Comparison of ENCODE assay signal across 33 cellular contexts in the genomic region with DNA sequence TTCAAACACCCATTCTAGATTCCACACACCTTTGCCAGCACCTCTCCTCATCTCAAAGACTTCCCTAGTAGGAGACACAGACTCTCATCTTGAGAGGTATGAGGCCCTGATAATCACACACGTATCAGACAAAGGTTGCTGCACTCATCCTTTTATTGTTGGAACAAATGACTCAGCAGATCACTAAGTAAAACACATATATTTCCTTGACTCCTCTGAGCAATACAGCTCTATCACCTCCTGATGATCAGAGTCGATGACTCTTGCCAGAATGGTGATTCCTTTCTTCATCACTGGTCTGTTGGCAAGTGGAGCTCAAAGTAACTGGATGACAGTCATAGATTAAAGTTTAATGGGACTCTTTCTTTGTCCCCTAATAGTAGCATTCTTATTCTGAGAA.
DNase-seq lines count a peak whose midpoint lies in the region; ATAC-seq and TF ChIP-seq lines count a peak whose summit lies in the region.
"Had no signal": no experiment of that assay in that cellular context is flagged by ENCODE, and none has a peak within 500 bp of the region (broad histone marks: within the 10 kb centered on the region; RNA-seq: fewer than 3 reads in every experiment).

No MANE protein-coding gene starts in this region.

- no peak overlapping the region for H3K27ac ChIP-seq in breast epithelium
- H3K27ac ChIP-seq in effector memory CD4-positive, alpha-beta T cell (ENCODE audit: insufficient read depth, low read length, poor library complexity, severe bottlenecking) = no peak overlapping the region
- H3K27ac ChIP-seq: ovary, stomach, tibial artery, VCaP had no signal

- intact Hi-C loops in MCF 10A (cut with micrococcal nuclease) (no loop called here), breast epithelium (cut with DNase I; ENCODE audit: low total_unique reads) (no loop called here)

- H3K27me3 Mint-ChIP-seq in MCF 10A (ENCODE audit: insufficient read depth, unreplicated experiment) = no peaks in the 10 kb centered on the region
- H3K27me3 Mint-ChIP-seq: activated CD4-positive, alpha-beta T cell treated with anti-CD3 and anti-CD28 coated beads, Interleukin-2, amount 10 ng/mL, durations not matched to agents 7 days and 5 days; CD4-positive, alpha-beta T cell; dendritic cell treated with granulocyte-macrophage colony-stimulating factor and Interleukin-4, amounts not matched to agents 40 ng/mL and 50 ng/mL, for 4 days; IgD-negative memory B cell had no signal

- H3K4me3 ChIP-seq in breast epithelium = no peak overlapping the region
- no peak overlapping the region for H3K4me3 ChIP-seq in effector memory CD4-positive, alpha-beta T cell (ENCODE audit: insufficient read depth, low read depth, low read length, poor library complexity, severe bottlenecking)
- H3K4me3 ChIP-seq: lung, ovary, stomach, tibial artery had no signal

- TF ChIP-seq CTCF in MCF 10A (IDR thresholded peaks at IDR 0.05; ENCODE audit: unreplicated experiment) (no peak), breast epithelium (IDR thresholded peaks at IDR 0.05) (no peak)

- ATAC-seq in GM21367 (IDR thresholded peaks at IDR 0.05; ENCODE audit: unreplicated experiment) = no peak
- ATAC-seq: SK-N-SH treated with all-trans-retinoic acid at 6 μM for 48 hours had no signal

- TF ChIP-seq POLR2A in breast epithelium (IDR thresholded peaks at IDR 0.05) = no peak

- no peaks in the 10 kb centered on the region for H3K27me3 ChIP-seq in breast epithelium
- H3K27me3 ChIP-seq in effector memory CD4-positive, alpha-beta T cell (replicated peaks; ENCODE audit: control insufficient read depth, insufficient read depth, low read length, poor library complexity, severe bottlenecking) = no peaks in the 10 kb centered on the region
- H3K27me3 ChIP-seq: ovary, stomach, tibial artery had no signal

- DNase-seq in MCF 10A (ENCODE audit: unreplicated experiment) (peak; percentile 13), breast epithelium (ENCODE audit: low spot score in 2 of 2) (no peak), amniotic epithelial cell (ENCODE audit: low read depth) (peak; percentile 42), fibroblast of gingiva (ENCODE audit: low read depth) (peak; percentile 2), middle frontal gyrus (ENCODE audit: extremely low spot score, low spot score) (no peak), T-helper 1 cell (no peak)
- DNase-seq in effector memory CD4-positive, alpha-beta T cell = no peak
- DNase-seq: 8988T; activated CD4-positive, alpha-beta T cell treated with anti-CD3 and anti-CD28 coated beads, Interleukin-2, amount 10 ng/mL, durations not matched to agents 7 days and 5 days; activated naive CD4-positive, alpha-beta T cell treated with Interleukin-2 at 50 U/mL for 16 hours; activated T-cell treated with anti-CD3 and anti-CD28 coated beads, Interleukin-2, amount 50 U/mL, for 48 hours; AML-193; amniotic stem cell; CD4-positive, alpha-beta T cell; central memory CD4-positive, alpha-beta T cell; DMS 273 treated with DMSO at 0.1 percent for 48 hours; head of caudate nucleus; kidney glomerular epithelial cell; NCI-H1105; NCI-H2029; NCI-H226; NCI-H774; ovary; stimulated activated CD4-positive, alpha-beta T cell treated with anti-CD3 and anti-CD28 coated beads, Interleukin-2, amount 100 ng/mL, for 24 hours; stomach; tibial artery had no signal

- no peaks in the 10 kb centered on the region for H3K9me3 ChIP-seq in breast epithelium
- H3K9me3 ChIP-seq in effector memory CD4-positive, alpha-beta T cell (ENCODE audit: control insufficient read depth, low read length) = no peaks in the 10 kb centered on the region
- H3K9me3 ChIP-seq: ovary, stomach, tibial artery had no signal

- H3K27ac Mint-ChIP-seq in MCF 10A (ENCODE audit: low read depth, unreplicated experiment) = no peak overlapping the region
- H3K27ac Mint-ChIP-seq: activated CD4-positive, alpha-beta T cell treated with anti-CD3 and anti-CD28 coated beads, Interleukin-2, amount 10 ng/mL, durations not matched to agents 7 days and 5 days; CD4-positive, alpha-beta T cell; dendritic cell treated with granulocyte-macrophage colony-stimulating factor and Interleukin-4, amounts not matched to agents 40 ng/mL and 50 ng/mL, for 4 days; IgD-negative memory B cell; nephron had no signal

- H3K4me3 Mint-ChIP-seq in MCF 10A (ENCODE audit: unreplicated experiment) = no peak overlapping the region
- H3K4me3 Mint-ChIP-seq: activated CD4-positive, alpha-beta T cell treated with anti-CD3 and anti-CD28 coated beads, Interleukin-2, amount 10 ng/mL, durations not matched to agents 7 days and 5 days; CD4-positive, alpha-beta T cell; dendritic cell treated with granulocyte-macrophage colony-stimulating factor and Interleukin-4, amounts not matched to agents 40 ng/mL and 50 ng/mL, for 4 days; IgD-negative memory B cell; nephron had no signal

- H3K4me1 Mint-ChIP-seq in MCF 10A (ENCODE audit: insufficient read depth, unreplicated experiment) = peaks cover 8% of the 10 kb centered on the region
- H3K4me1 Mint-ChIP-seq: activated CD4-positive, alpha-beta T cell treated with anti-CD3 and anti-CD28 coated beads, Interleukin-2, amount 10 ng/mL, durations not matched to agents 7 days and 5 days; IgD-negative memory B cell had no signal

- no peaks in the 10 kb centered on the region for H3K4me1 ChIP-seq in breast epithelium
- no peaks in the 10 kb centered on the region for H3K4me1 ChIP-seq in effector memory CD4-positive, alpha-beta T cell (ENCODE audit: control insufficient read depth, insufficient read depth, low read length, poor library complexity, severe bottlenecking)
- H3K4me1 ChIP-seq: tibial artery had no signal

- BruUV-seq in MCF 10A (replicated peaks; lab: Mats Ljungman, UMichigan) = no TSS peak

- H3K36me3 Mint-ChIP-seq in MCF 10A (ENCODE audit: insufficient read depth, unreplicated experiment) = no peaks in the 10 kb centered on the region
- H3K36me3 Mint-ChIP-seq: IgD-negative memory B cell had no signal

- H3K36me3 ChIP-seq in breast epithelium = no peaks in the 10 kb centered on the region
- H3K36me3 ChIP-seq in effector memory CD4-positive, alpha-beta T cell (ENCODE audit: control insufficient read depth, insufficient read depth, low read length) = no peaks in the 10 kb centered on the region
- H3K36me3 ChIP-seq: ovary, stomach, tibial artery had no signal

- H3K9me3 Mint-ChIP-seq in MCF 10A (ENCODE audit: unreplicated experiment) = peaks cover 9% of the 10 kb centered on the region
- H3K9me3 Mint-ChIP-seq: activated CD4-positive, alpha-beta T cell treated with anti-CD3 and anti-CD28 coated beads, Interleukin-2, amount 10 ng/mL, durations not matched to agents 7 days and 5 days; CD4-positive, alpha-beta T cell; dendritic cell treated with granulocyte-macrophage colony-stimulating factor and Interleukin-4, amounts not matched to agents 40 ng/mL and 50 ng/mL, for 4 days had no signal

- POLR2A ChIA-PET in MCF 10A (lab: Yijun Ruan, JAX) = interaction anchor here (0.6 kb wide), 1 partner anchor 900 kb away, joined by 3 read pairs; no protein-coding TSS in a partner anchor

- CTCF ChIA-PET in MCF 10A (lab: Yijun Ruan, JAX) = no interaction called here

Comparison
In these comparisons a context has a peak if more than half of its experiments do, and no peak if none do; other contexts are left out.
1. DNase-seq: peak in MCF 10A (single experiment), amniotic epithelial cell (single experiment) and fibroblast of gingiva (single experiment); none in breast epithelium (0 of 2), middle frontal gyrus (single experiment), T-helper 1 cell (0 of 5) and effector memory CD4-positive, alpha-beta T cell (0 of 3).